14 cellular contexts compared by ENCODE assay signal in genomic region chr13:63184693-63185092, GRCh38.
A peak's percentile ranks its signal among the peaks of the same experiment; 100 is the strongest.
DNase-seq lines count a peak whose midpoint lies in the region; ATAC-seq and TF ChIP-seq lines count a peak whose summit lies in the region.
"Had no signal": no experiment of that assay in that cellular context is flagged by ENCODE, and none has a peak within 500 bp of the region (broad histone marks: within the 10 kb centered on the region; RNA-seq: fewer than 3 reads in every experiment).

No MANE protein-coding gene starts in this region.

- H3K27me3 Mint-ChIP-seq in Calu3 (ENCODE audit: unreplicated experiment): no peaks in the 10 kb centered on the region
- H3K27me3 Mint-ChIP-seq: activated CD8-positive, alpha-beta T cell treated with anti-CD3 and anti-CD28 coated beads for 36 hours; activated naive CD4-positive, alpha-beta T cell treated with anti-CD3 and anti-CD28 coated beads, Interleukin-2, amount 50 U/mL, for 24 hours had no signal

- no peak overlapping the region for H3K23ac ChIP-seq in mesenchymal stem cell (ENCODE audit: low read length in 2 of 2)

- H3K36me3 ChIP-seq in HUES6 (ENCODE audit: control insufficient read depth, insufficient read depth, low read length) (no peaks in the 10 kb centered on the region), mesenchymal stem cell (ENCODE audit: control insufficient read depth in 1 of 2, insufficient read depth in 2 of 2, low read depth in 1 of 2, low read length in 2 of 2) (no peaks in the 10 kb centered on the region)
- H3K36me3 ChIP-seq: neutrophil, stomach had no signal

- H2BK120ac ChIP-seq in mesenchymal stem cell (ENCODE audit: low read depth, low read length): no peak overlapping the region

- H3K79me1 ChIP-seq in mesenchymal stem cell (replicated peaks; ENCODE audit: low read length, poor library complexity, severe bottlenecking): no peaks in the 10 kb centered on the region

- H3K27ac ChIP-seq in HUES6 (ENCODE audit: low read depth, low read length): peak overlapping the region; percentile 81; the same call in 1 of the 2 replicates
- H3K27ac ChIP-seq in mesenchymal stem cell (ENCODE audit: low read length, poor library complexity, severe bottlenecking): no peak overlapping the region
- H3K27ac ChIP-seq: neutrophil, stomach had no signal

- H3K27me3 ChIP-seq in HUES6 (ENCODE audit: control insufficient read depth, insufficient read depth, low read length) (no peaks in the 10 kb centered on the region), mesenchymal stem cell (ENCODE audit: control insufficient read depth in 1 of 2, insufficient read depth in 1 of 2, low read length in 2 of 2) (no peaks in the 10 kb centered on the region)
- H3K27me3 ChIP-seq: neutrophil, stomach had no signal

- no peak overlapping the region for H2BK5ac ChIP-seq in mesenchymal stem cell (ENCODE audit: low read depth, low read length, poor library complexity, severe bottlenecking)

- no peak overlapping the region for H2BK12ac ChIP-seq in mesenchymal stem cell (ENCODE audit: low read length in 2 of 2)

- H3K9me3 ChIP-seq in HUES6 (ENCODE audit: control insufficient read depth, insufficient read depth, low read depth, low read length): peaks cover 6% of the 10 kb centered on the region; the same call in 1 of the 2 replicates
- no peaks in the 10 kb centered on the region for H3K9me3 ChIP-seq in mesenchymal stem cell (ENCODE audit: control insufficient read depth, low read length)
- H3K9me3 ChIP-seq: neutrophil had no signal

- H3K36me3 Mint-ChIP-seq in Calu3 (ENCODE audit: insufficient read depth, unreplicated experiment): no peaks in the 10 kb centered on the region
- H3K36me3 Mint-ChIP-seq: activated naive CD4-positive, alpha-beta T cell treated with anti-CD3 and anti-CD28 coated beads, Interleukin-2, amount 50 U/mL, for 24 hours had no signal

- no peak overlapping the region for H3K14ac ChIP-seq in mesenchymal stem cell (ENCODE audit: low read length in 2 of 2)

- H3K4me1 ChIP-seq in HUES6 (ENCODE audit: control insufficient read depth, insufficient read depth, low read length): peaks cover 2% of the 10 kb centered on the region; the same call in 1 of the 2 replicates
- peaks cover 1% of the 10 kb centered on the region for H3K4me1 ChIP-seq in mesenchymal stem cell (ENCODE audit: control insufficient read depth, insufficient read depth, low read depth, low read length)
- H3K4me1 ChIP-seq: stomach had no signal

- ATAC-seq in GM19452 (IDR thresholded peaks at IDR 0.05; ENCODE audit: unreplicated experiment): no peak
- ATAC-seq in GM19023 (IDR thresholded peaks at IDR 0.05; ENCODE audit: unreplicated experiment): no peak
- ATAC-seq: activated CD8-positive, alpha-beta T cell treated with anti-CD3 and anti-CD28 coated beads for 36 hours had no signal

- H3K4me1 Mint-ChIP-seq in Calu3 (ENCODE audit: low read depth, unreplicated experiment): no peaks in the 10 kb centered on the region
- H3K4me1 Mint-ChIP-seq: activated naive CD4-positive, alpha-beta T cell treated with anti-CD3 and anti-CD28 coated beads, Interleukin-2, amount 50 U/mL, for 24 hours had no signal

- no peak overlapping the region for H3K27ac Mint-ChIP-seq in Calu3 (ENCODE audit: unreplicated experiment)
- H3K27ac Mint-ChIP-seq: activated CD8-positive, alpha-beta T cell treated with anti-CD3 and anti-CD28 coated beads for 36 hours; activated naive CD4-positive, alpha-beta T cell treated with anti-CD3 and anti-CD28 coated beads, Interleukin-2, amount 50 U/mL, for 24 hours had no signal

- in situ Hi-C loops in Caki2 (cut with HindIII; ENCODE audit: low pct_unique_long_range_greater_than_20kb, low sequenced_read_pairs): no loop called here
- in situ Hi-C loops in astrocyte of the spinal cord (cut with HindIII; ENCODE audit: low sequenced_read_pairs): no loop called here

- H3K18ac ChIP-seq in mesenchymal stem cell (ENCODE audit: low read depth in 1 of 2, low read length in 2 of 2): no peak overlapping the region

- no peak overlapping the region for H2BK15ac ChIP-seq in mesenchymal stem cell (ENCODE audit: low read depth, poor library complexity, severe bottlenecking)

- no peak overlapping the region for H4K91ac ChIP-seq in mesenchymal stem cell (ENCODE audit: low read length)

- no peak overlapping the region for H3K9ac ChIP-seq in HUES6 (ENCODE audit: low read length)
- no peak overlapping the region for H3K9ac ChIP-seq in mesenchymal stem cell (ENCODE audit: low read length)

- no peak overlapping the region for H2AK5ac ChIP-seq in mesenchymal stem cell (ENCODE audit: low read length, severe bottlenecking)

- H3K4me3 Mint-ChIP-seq in Calu3 (ENCODE audit: low read depth, unreplicated experiment): no peak overlapping the region
- H3K4me3 Mint-ChIP-seq: activated CD8-positive, alpha-beta T cell treated with anti-CD3 and anti-CD28 coated beads for 36 hours; activated naive CD4-positive, alpha-beta T cell treated with anti-CD3 and anti-CD28 coated beads, Interleukin-2, amount 50 U/mL, for 24 hours had no signal

- TF ChIP-seq CTCF in astrocyte of the spinal cord (IDR thresholded peaks at IDR 0.05; ENCODE audit: low read depth, low read length): no peak
- TF ChIP-seq CTCF in Calu3 (IDR thresholded peaks at IDR 0.05; ENCODE audit: unreplicated experiment): no peak

- H3K4me3 ChIP-seq in HUES6 (ENCODE audit: low read depth, low read length): no peak overlapping the region
- no peak overlapping the region for H3K4me3 ChIP-seq in astrocyte of the spinal cord (ENCODE audit: low read depth, low read length)
- no peak overlapping the region for H3K4me3 ChIP-seq in mesenchymal stem cell (ENCODE audit: insufficient read depth in 1 of 2, low read depth in 1 of 2, low read length in 2 of 2)
- H3K4me3 ChIP-seq: stomach had no signal

- no peak overlapping the region for H3K4me2 ChIP-seq in mesenchymal stem cell (ENCODE audit: low read length, poor library complexity, severe bottlenecking)

- 35% methylated on average over 1 of the region's 2 CpGs for WGBS in mesenchymal stem cell

- intact Hi-C loops in Calu3 (cut with micrococcal nuclease; ENCODE audit: unreplicated experiment): no loop called here

- BruUV-seq in Calu3 (replicated peaks; lab: Mats Ljungman, UMichigan): no TSS peak

- H2AFZ ChIP-seq in mesenchymal stem cell (ENCODE audit: low read depth, low read length): no peak overlapping the region

- no peak overlapping the region for H3K4ac ChIP-seq in mesenchymal stem cell (ENCODE audit: low read depth in 1 of 2, low read length in 2 of 2)

- CTCF ChIA-PET in Calu3 (lab: Charles Lee): no interaction called here

- DNase-seq in Caki2 (ENCODE audit: low read depth) (peak; percentile 60), astrocyte of the spinal cord (ENCODE audit: low read depth, low spot score) (peak; percentile 87), mesenchymal stem cell (peak; percentile 42), DMS 273 (lab: John Stamatoyannopoulos, UW; ENCODE audit: unreplicated experiment) (no peak), Calu3 (no peak)
- DNase-seq: activated CD8-positive, alpha-beta T cell treated with anti-CD3 and anti-CD28 coated beads for 36 hours; NCI-H510A; stimulated activated CD4-positive, alpha-beta T cell treated with anti-CD3 and anti-CD28 coated beads, Interleukin-2, amount 100 ng/mL, for 48 hours; stomach had no signal

- peaks cover 4% of the 10 kb centered on the region for H3K9me3 Mint-ChIP-seq in Calu3 (ENCODE audit: low read depth, unreplicated experiment)

- H4K8ac ChIP-seq in mesenchymal stem cell (ENCODE audit: low read length): no peak overlapping the region

Comparison
In these comparisons a context has a peak if more than half of its experiments do, and no peak if none do; other contexts are left out.
1. DNase-seq: peak in Caki2 (single experiment), astrocyte of the spinal cord (single experiment) and mesenchymal stem cell (single experiment); none in DMS 273 (single experiment) and Calu3 (single experiment).